In genomic region chr3:127822836-127823589, GRCh38 we compare ENCODE assay signal across 8 cellular contexts. TPM values are rescaled to one million over a fixed set of nuclear protein-coding genes. Genes with fewer than 3 reads are reported as not detected.
DNase-seq lines count a peak whose midpoint lies in the region; ATAC-seq, FAIRE-seq and TF ChIP-seq lines count a peak whose summit lies in the region.

No MANE protein-coding gene starts in this region.

- no CpG with 5 or more reads among the region's 98 CpGs for WGBS in neuronal stem cell (ENCODE audit: extremely low coverage in 2 of 2, insufficient read length in 2 of 2, insufficient replicate concordance in 1 of 2), 2 donors

- H3K18ac ChIP-seq in neuronal stem cell (ENCODE audit: low read length) = peak overlapping the region; percentile 66

- no peak for FAIRE-seq in frontal cortex (lab: Jason Lieb, UNC)

- peak overlapping the region; percentile 20 for H2BK15ac ChIP-seq in neuronal stem cell (ENCODE audit: low read length)

- H3K9me3 ChIP-seq in neuronal stem cell (replicated peaks in 1 of 2; ENCODE audit: control insufficient read depth in 2 of 2, insufficient read depth in 1 of 2, low read depth in 1 of 2, low read length in 2 of 2) = peaks cover 0 to 2% of the 10 kb centered on the region in 2 donors

- H3K36me3 ChIP-seq in GM06990 (ENCODE audit: control insufficient read depth, insufficient read depth, low read length) = peaks cover 6% of the 10 kb centered on the region
- H3K36me3 ChIP-seq in neuronal stem cell (replicated peaks in 1 of 2; ENCODE audit: control insufficient read depth in 2 of 2, insufficient read depth in 2 of 2, low read length in 2 of 2) = no peaks in the 10 kb centered on the region

- H3K9ac ChIP-seq in neuronal stem cell (ENCODE audit: low read depth, low read length, poor library complexity) = peak overlapping the region; percentile 83

- peak overlapping the region; percentile 100 for H3K14ac ChIP-seq in neuronal stem cell (ENCODE audit: low read length)

- H3K27ac ChIP-seq in 22Rv1 (no peak overlapping the region), neuronal stem cell (replicated peaks; ENCODE audit: low read length) (no peak overlapping the region)

- peak overlapping the region; percentile 99 for H3K4me2 ChIP-seq in neuronal stem cell (ENCODE audit: insufficient read depth, low read length, poor library complexity, severe bottlenecking)

- H2BK5ac ChIP-seq in neuronal stem cell (ENCODE audit: low read length) = no peak overlapping the region

- no peak overlapping the region for H2BK120ac ChIP-seq in neuronal stem cell (ENCODE audit: low read depth, low read length)

- 0 out of 2 replicates have a peak, but pooled peaks have one; percentile 21 for TF ChIP-seq CTCF in 22Rv1 (IDR thresholded peaks at IDR 0.05)
- peak; percentile 27 for TF ChIP-seq CTCF in GM06990 (IDR thresholded peaks at IDR 0.05; ENCODE audit: insufficient read depth, low read length, poor library complexity, severe bottlenecking)

- peak overlapping the region; percentile 85 for H2AFZ ChIP-seq in neuronal stem cell (ENCODE audit: low read length)

- H3K4ac ChIP-seq in neuronal stem cell (ENCODE audit: low read length) = no peak overlapping the region

- DNase-seq in GM06990 (ENCODE audit: extremely low read depth, insufficient read length) (peak; percentile 85), frontal cortex (ENCODE audit: low spot score in 2 of 2) (peak; percentile 75 to 78), neuronal stem cell (ENCODE audit: low spot score) (peak; percentile 15), cerebellar nuclear complex (lab: John Stamatoyannopoulos, UW) (no peak)
- DNase-seq in activated CD4-positive, alpha-beta T cell treated with anti-CD3 and anti-CD28 coated beads, Interleukin-2, amount 50 U/mL, for 48 hours = peak; percentile 1 to 8

- H4K8ac ChIP-seq in neuronal stem cell (ENCODE audit: low read depth, low read length) = no peak overlapping the region

- H2AK5ac ChIP-seq in neuronal stem cell (ENCODE audit: low read depth, low read length) = peak overlapping the region; percentile 8

- peak overlapping the region; percentile 34 for H3K23ac ChIP-seq in neuronal stem cell (ENCODE audit: low read depth, low read length, poor library complexity)

- H3K27me3 ChIP-seq in GM06990 (replicated peaks; ENCODE audit: control insufficient read depth, insufficient read depth, low read length) = no peaks in the 10 kb centered on the region
- peaks cover 11 to 73% (median 30%) of the 10 kb centered on the region in 3 experiments for H3K27me3 ChIP-seq in neuronal stem cell (ENCODE audit: control insufficient read depth in 3 of 3, insufficient read depth in 3 of 3, low read depth in 1 of 3, low read length in 3 of 3)

- peaks cover 1% of the 10 kb centered on the region for H3K79me1 ChIP-seq in neuronal stem cell (ENCODE audit: low read depth, low read length)

- H4K91ac ChIP-seq in neuronal stem cell (ENCODE audit: low read depth, low read length, poor library complexity) = no peak overlapping the region

- H3K4me3 ChIP-seq in GM06990 (replicated peaks; ENCODE audit: low read depth, low read length) (peak overlapping the region; percentile 87), neuronal stem cell (ENCODE audit: low read length in 2 of 2) (peak overlapping the region; percentile 36 to 94)

- ATAC-seq in HG02884 (IDR thresholded peaks at IDR 0.05; ENCODE audit: unreplicated experiment) = peak; percentile 46
- ATAC-seq in HG03457 (IDR thresholded peaks at IDR 0.05; ENCODE audit: unreplicated experiment) = no peak

- peaks cover 1 to 4% of the 10 kb centered on the region in 2 donors for H3K4me1 ChIP-seq in neuronal stem cell (ENCODE audit: control insufficient read depth in 2 of 2, insufficient read depth in 1 of 2, low read depth in 1 of 2, low read length in 2 of 2)

- no peak overlapping the region for H2BK12ac ChIP-seq in neuronal stem cell (ENCODE audit: low read length)

RNA-seq across cellular contexts. Expression of gene MGLL, which starts 0.7 kb away (rescaled TPM):
- 31.4 TPM for total RNA-seq in frontal cortex
- polyA plus RNA-seq in neuronal stem cell (2013, experiment 1 of 2) = 0.25 TPM
- polyA plus RNA-seq in neuronal stem cell (2013, experiment 2 of 2) = 0.44 TPM

Comparison
In these comparisons a context has a peak if more than half of its experiments do, and no peak if none do; other contexts are left out.
1. DNase-seq: peak in GM06990 (single experiment), activated CD4-positive, alpha-beta T cell treated with anti-CD3 and anti-CD28 coated beads, Interleukin-2, amount 50 U/mL, for 48 hours (2 of 2), frontal cortex (2 of 2) and neuronal stem cell (single experiment); none in cerebellar nuclear complex (0 of 2).